ENCODE assay signal across 8 cellular contexts in the genomic region with DNA sequence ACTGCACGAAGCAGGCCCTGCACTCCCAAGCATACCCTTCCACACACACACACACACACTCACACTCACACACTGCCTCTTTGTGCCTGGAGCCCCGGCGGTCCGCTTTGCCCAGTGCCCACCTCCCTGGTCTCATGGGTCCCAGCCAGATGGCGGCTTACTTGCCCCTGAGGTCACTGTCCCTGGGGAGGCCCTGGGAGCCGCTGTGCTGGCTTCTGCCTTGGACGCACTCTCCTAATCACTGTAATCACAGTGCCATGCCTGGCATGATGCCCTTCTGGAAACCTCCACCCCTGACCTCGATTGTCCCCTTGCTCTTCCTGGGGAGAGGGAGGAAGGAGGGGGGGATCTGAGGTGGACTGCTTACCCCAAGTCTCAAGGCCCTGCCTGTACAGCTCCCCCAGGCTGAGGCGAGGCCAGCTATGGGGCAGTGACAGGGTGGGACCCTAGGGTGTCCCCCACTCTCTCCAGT. TPM values are rescaled to one million over a fixed set of nuclear protein-coding genes. Genes with fewer than 3 reads are reported as not detected.
DNase-seq lines count a peak whose midpoint lies in the region; ATAC-seq, FAIRE-seq and TF ChIP-seq lines count a peak whose summit lies in the region.
"Had no signal": no experiment of that assay in that cellular context is flagged by ENCODE, and none has a peak within 500 bp of the region (broad histone marks: within the 10 kb centered on the region; RNA-seq: fewer than 3 reads in every experiment).

No MANE protein-coding gene starts in this region.

- H4K5ac ChIP-seq in H1 (ENCODE audit: insufficient read length, low read depth, low read length), result no peak overlapping the region

- H3K27me3 ChIP-seq in H1 (replicated peaks in 1 of 4; ENCODE audit: control insufficient read depth in 3 of 4, extremely low read depth in 1 of 4, insufficient read depth in 3 of 4, low read length in 3 of 4) (no peaks in the 10 kb centered on the region), upper lobe of right lung (no peaks in the 10 kb centered on the region)

- H3K23ac ChIP-seq in H1 (ENCODE audit: insufficient read length), result no peak overlapping the region

- H3K4me1 ChIP-seq in H1 (replicated peaks in 1 of 4; ENCODE audit: control insufficient read depth in 3 of 4, insufficient read depth in 4 of 4, low read length in 3 of 4), result peaks cover 0 to 5% (median 3%) of the 10 kb centered on the region in 4 experiments; a peak in 4 of 7 replicates
- peaks cover 28% of the 10 kb centered on the region for H3K4me1 ChIP-seq in mesodermal cell (ENCODE audit: control insufficient read depth, insufficient read depth, low read length, poor library complexity, severe bottlenecking)
- peaks cover 25% of the 10 kb centered on the region for H3K4me1 ChIP-seq in upper lobe of right lung

- no peak overlapping the region for H2BK12ac ChIP-seq in H1 (ENCODE audit: low read depth, low read length)

- no peak for TF ChIP-seq EP300 in H1 (IDR thresholded peaks at IDR 0.05; ENCODE audit: borderline replicate concordance in 1 of 2, low read depth in 2 of 2, low read length in 2 of 2)

- DNase-seq in M059J (ENCODE audit: low read depth) (peak; percentile 78), H1 (ENCODE audit: low read depth in 1 of 2, low spot score in 2 of 2) (no peak), upper lobe of right lung (no peak), islet precursor cell (no peak)
- no peak for DNase-seq in activated CD4-positive, alpha-beta memory T cell treated with anti-CD3 and anti-CD28 coated beads for 36 hours
- DNase-seq: natural killer cell had no signal

- intact Hi-C loops in upper lobe of right lung (cut with DNase I), result no loop called here
- intact Hi-C loops in activated CD4-positive, alpha-beta memory T cell treated with anti-CD3 and anti-CD28 coated beads for 36 hours (cut with micrococcal nuclease), result no loop called here

- H3K27me3 Mint-ChIP-seq in activated CD4-positive, alpha-beta memory T cell treated with anti-CD3 and anti-CD28 coated beads for 36 hours, result peaks cover 4% of the 10 kb centered on the region

- H3K9ac ChIP-seq in H1 (replicated peaks in 1 of 4; ENCODE audit: extremely low read depth in 1 of 4, low read depth in 3 of 4, low read length in 3 of 4), result no peak overlapping the region

- no peak overlapping the region for H4K91ac ChIP-seq in H1 (replicated peaks; ENCODE audit: insufficient read length, low read length)

- CTCF ChIA-PET in H1 (lab: Charles Lee; ENCODE audit: partially characterized antibody), result interaction anchor here (0.7 to 1.8 kb wide), 5 partner anchors 9 to 40 kb away, joined by 3 to 9 read pairs (median 4); no protein-coding TSS in a partner anchor
- CTCF ChIA-PET in activated CD4-positive, alpha-beta memory T cell treated with anti-CD3 and anti-CD28 coated beads for 36 hours (lab: Charles Lee), result no interaction called here

- H4K20me1 ChIP-seq in H1 (replicated peaks in 1 of 2; ENCODE audit: control insufficient read depth in 1 of 2, insufficient read depth in 2 of 2, low read length in 2 of 2), result peaks cover 8 to 31% of the 10 kb centered on the region in 2 experiments

- no peak overlapping the region for H3K27ac Mint-ChIP-seq in activated CD4-positive, alpha-beta memory T cell treated with anti-CD3 and anti-CD28 coated beads for 36 hours
- H3K27ac Mint-ChIP-seq: natural killer cell had no signal

- no peak for TF ChIP-seq RAD21 in H1 (IDR thresholded peaks at IDR 0.05 in 1 of 2, conservative IDR thresholded peaks at IDR 0.05 in 1 of 2; ENCODE audit: low read depth in 2 of 2, low read length in 2 of 2)

- no peak overlapping the region for H2BK20ac ChIP-seq in H1 (ENCODE audit: low read length)

- H2AK5ac ChIP-seq in H1 (ENCODE audit: low read depth, low read length), result no peak overlapping the region

- TF ChIP-seq CTCF in H1 (IDR thresholded peaks at IDR 0.05; ENCODE audit: control extremely low read depth in 1 of 3, insufficient read depth in 1 of 3, low read depth in 1 of 3, low read length in 3 of 3) (no peak), upper lobe of right lung (IDR thresholded peaks at IDR 0.05) (no peak)

- H3K27ac ChIP-seq in H1 (ENCODE audit: low read depth, low read length), result 0 out of 2 replicates have a peak overlapping the region, but pooled peaks have one; percentile 4
- H3K27ac ChIP-seq in mesodermal cell (ENCODE audit: low read depth, low read length, severe bottlenecking), result peak overlapping the region; percentile 33
- H3K27ac ChIP-seq in upper lobe of right lung, result peak overlapping the region; percentile 87

- H3K18ac ChIP-seq in H1 (ENCODE audit: extremely low read depth, low read length), result no peak overlapping the region

- no peaks in the 10 kb centered on the region for H3K4me1 Mint-ChIP-seq in activated CD4-positive, alpha-beta memory T cell treated with anti-CD3 and anti-CD28 coated beads for 36 hours (ENCODE audit: low read depth)
- H3K4me1 Mint-ChIP-seq: natural killer cell had no signal

- peaks cover 9 to 70% (median 33%) of the 10 kb centered on the region in 4 experiments for H3K36me3 ChIP-seq in H1 (ENCODE audit: control insufficient read depth in 2 of 4, insufficient read depth in 4 of 4, low read length in 3 of 4)
- H3K36me3 ChIP-seq in mesodermal cell (ENCODE audit: control insufficient read depth, insufficient read depth, low read length), result peaks cover 90% of the 10 kb centered on the region
- H3K36me3 ChIP-seq in upper lobe of right lung, result peaks cover 25% of the 10 kb centered on the region

- peaks cover 0 to 25% of the 10 kb centered on the region in 2 experiments; a peak in 2 of 4 replicates for H3K79me2 ChIP-seq in H1 (ENCODE audit: control insufficient read depth in 1 of 2, insufficient read depth in 2 of 2, low read length in 2 of 2)

- POLR2A ChIA-PET in H1 (lab: Charles Lee; ENCODE audit: partially characterized antibody), result interaction anchor here (1.0 to 1.6 kb wide), 2 partner anchors 13 to 40 kb away, joined by 3 to 10 read pairs; no protein-coding TSS in a partner anchor
- POLR2A ChIA-PET in activated CD4-positive, alpha-beta memory T cell treated with anti-CD3 and anti-CD28 coated beads for 36 hours (lab: Charles Lee), result no interaction called here

- H2BK15ac ChIP-seq in H1 (ENCODE audit: low read length), result no peak overlapping the region

- H3K36me3 Mint-ChIP-seq in activated CD4-positive, alpha-beta memory T cell treated with anti-CD3 and anti-CD28 coated beads for 36 hours, result no peaks in the 10 kb centered on the region
- H3K36me3 Mint-ChIP-seq: natural killer cell had no signal

- no peak overlapping the region for H3K4me2 ChIP-seq in H1 (ENCODE audit: insufficient read depth in 1 of 2, low read depth in 2 of 2, low read length in 2 of 2)

- H3K79me1 ChIP-seq in H1 (ENCODE audit: low read depth, low read length), result peaks cover 12% of the 10 kb centered on the region

- FAIRE-seq in H1 (lab: Jason Lieb, UNC), result no peak

- no peaks in the 10 kb centered on the region for H3K9me3 Mint-ChIP-seq in activated CD4-positive, alpha-beta memory T cell treated with anti-CD3 and anti-CD28 coated beads for 36 hours
- H3K9me3 Mint-ChIP-seq: natural killer cell had no signal

- H2BK5ac ChIP-seq in H1 (ENCODE audit: low read depth, low read length), result peak overlapping the region; percentile 81; the same call in 1 of the 2 replicates

- H3K23me2 ChIP-seq in H1 (ENCODE audit: low read depth, low read length), result peaks cover 3% of the 10 kb centered on the region; the same call in 1 of the 2 replicates

- TF ChIP-seq POLR2A in H1 (IDR thresholded peaks at IDR 0.05; ENCODE audit: control extremely low read depth in 1 of 2, low read depth in 2 of 2, low read length in 2 of 2), result no peak

- H4K8ac ChIP-seq in H1 (ENCODE audit: extremely low read depth, insufficient read depth, low read length), result no peak overlapping the region

- no peak overlapping the region for H3K14ac ChIP-seq in H1 (ENCODE audit: insufficient read length)

- WGBS in H1 (ENCODE audit: extremely low coverage in 1 of 2, insufficient coverage in 1 of 2, insufficient read length in 1 of 2, insufficient replicate concordance in 2 of 2, low coverage in 1 of 2, low lambda C conversion rate in 2 of 2, missing lambda C conversion rate in 1 of 2), 2 experiments, result 91% methylated on average over 9 of the region's 9 CpGs; no CpG with 5 or more reads in 1 of the 2 experiments
- 91 to 96% methylated on average over 6 to 8 of the region's 9 CpGs for WGBS in mesodermal cell (ENCODE audit: insufficient coverage in 2 of 2), 2 experiments

- H3K56ac ChIP-seq in H1 (replicated peaks; ENCODE audit: insufficient read length, low read depth, low read length), result no peak overlapping the region

- H3K4ac ChIP-seq in H1 (replicated peaks; ENCODE audit: insufficient read length, low read depth, low read length), result no peak overlapping the region

- H2AFZ ChIP-seq in H1 (ENCODE audit: low read length), result no peak overlapping the region

- H3K4me3 Mint-ChIP-seq in activated CD4-positive, alpha-beta memory T cell treated with anti-CD3 and anti-CD28 coated beads for 36 hours, result no peak overlapping the region
- H3K4me3 Mint-ChIP-seq: natural killer cell had no signal

- H3K9me3 ChIP-seq in H1 (ENCODE audit: insufficient read depth in 2 of 2, low read depth in 1 of 2, low read length in 1 of 2), result no peaks in the 10 kb centered on the region
- H3K9me3 ChIP-seq in mesodermal cell (ENCODE audit: control insufficient read depth, low read length), result no peaks in the 10 kb centered on the region
- H3K9me3 ChIP-seq in upper lobe of right lung, result no peaks in the 10 kb centered on the region

- no peak overlapping the region for H2BK120ac ChIP-seq in H1 (replicated peaks; ENCODE audit: low read depth, low read length)

- ATAC-seq in upper lobe of right lung (no peak), GM21825 (IDR thresholded peaks at IDR 0.05; ENCODE audit: unreplicated experiment) (no peak)

- H3K4me3 ChIP-seq in H1 (ENCODE audit: extremely low read depth in 1 of 4, insufficient read depth in 2 of 4, low read depth in 3 of 4, low read length in 4 of 4) (no peak overlapping the region), mesodermal cell (ENCODE audit: extremely low read depth, insufficient read depth, low read length, poor library complexity, severe bottlenecking) (no peak overlapping the region), upper lobe of right lung (peak overlapping the region; percentile 50)

RNA-seq across cellular contexts. Expression of gene ARHGAP23, which starts 36.0 kb away (rescaled TPM):
- total RNA-seq in M059J (2014; rRNA removed; shearing (Covaris generic)), result 8.5 and 32.0 TPM in 2 replicates
- total RNA-seq in H1 (2021; fragmentation: NEBNext Ultra II Directional; extraction: Animal tissue kit (Norgen Biotek cat#: 25700)), result 107 and 108 TPM in 2 replicates
- 16.3 and 28.6 TPM in 2 replicates for polyA plus RNA-seq in H1 (2011; rRNA removed)
- polyA plus RNA-seq in H1 (2011; cell fraction: cytosol; rRNA removed), result 21.0 TPM
- polyA plus RNA-seq in H1 (2011; cell fraction: nucleus; rRNA removed), result 52.6 TPM
- 39.3 to 66.4 TPM (median 42.6 TPM) in 4 replicates for polyA plus RNA-seq in H1 (2012, experiment 1 of 2)
- 39.0 TPM for polyA plus RNA-seq in H1 (2012, experiment 2 of 2)
- 43.2 TPM for polyA plus RNA-seq in H1 (2013, experiment 1 of 2)
- polyA plus RNA-seq in H1 (2013, experiment 2 of 2), result 43.6 TPM
- polyA minus RNA-seq in H1 (2011; rRNA and poly(A)+ RNA removed), result 23.8 and 36.4 TPM in 2 replicates
- 25.8 TPM for polyA minus RNA-seq in H1 (2011; cell fraction: cytosol; rRNA and poly(A)+ RNA removed)
- 69.0 TPM for polyA minus RNA-seq in H1 (2011; cell fraction: nucleus; rRNA and poly(A)+ RNA removed)
- 33.0 TPM for polyA plus RNA-seq in mesodermal cell (2013, experiment 1 of 2)
- 27.8 TPM for polyA plus RNA-seq in mesodermal cell (2013, experiment 2 of 2)
- total RNA-seq in upper lobe of right lung, result 85.1 TPM
- total RNA-seq in activated CD4-positive, alpha-beta memory T cell treated with anti-CD3 and anti-CD28 coated beads for 36 hours, result 1 to 10 TPM; 1.3 to 1.4 TPM

Comparison
In these comparisons a context has a peak if more than half of its experiments do, and no peak if none do; other contexts are left out.
1. H3K27ac ChIP-seq: peak in every context shown above with its lines; median percentile 87 in upper lobe of right lung; 33 in mesodermal cell; 4 in H1.